In genomic region chr12:47616440-47616839, GRCh38 we compare ENCODE assay signal across 20 cellular contexts.
"Had no signal": no experiment of that assay in that cellular context is flagged by ENCODE, and none has a peak within 500 bp of the region (broad histone marks: within the 10 kb centered on the region; RNA-seq: fewer than 3 reads in every experiment).

No MANE protein-coding gene starts in this region.

- H3K4me1 Mint-ChIP-seq: central memory CD8-positive, alpha-beta T cell; endodermal cell; naive thymus-derived CD4-positive, alpha-beta T cell had no signal

- H3K9me3 Mint-ChIP-seq: central memory CD8-positive, alpha-beta T cell had no signal

- DNase-seq: activated CD4-positive, alpha-beta T cell treated with anti-CD3 and anti-CD28 coated beads, Interleukin-2, amount 50 U/mL, for 4 hours; activated CD4-positive, CD25-positive, alpha-beta regulatory T cell treated with anti-CD3 and anti-CD28 coated beads, Interleukin-2, amount 50 U/mL, for 72 hours; activated naive CD4-positive, alpha-beta T cell treated with Interleukin-2 at 50 U/mL for 16 hours; activated naive CD8-positive, alpha-beta T cell treated with anti-CD3 and anti-CD28 coated beads, Interleukin-2, amount 50 U/mL, for 24 hours; aorta; brain microvascular endothelial cell; colonic mucosa; endodermal cell; mesenchymal stem cell; mucosa of descending colon; naive thymus-derived CD4-positive, alpha-beta T cell; stimulated activated CD4-positive, alpha-beta T cell treated with anti-CD3 and anti-CD28 coated beads, Interleukin-4, amount 100 ng/mL, for 4 hours; stimulated activated naive B cell treated with anti-CD40 and anti-IgM and Interleukin-4, amounts not matched to agents 10 μg/mL and 1 μg/mL and 100 μg/mL, for 72 hours; T1000; transverse colon; uterus had no signal

- H3K27ac ChIP-seq: brain microvascular endothelial cell, colonic mucosa, parathyroid adenoma, transverse colon, uterus, VCaP had no signal

- H3K4me1 ChIP-seq: colonic mucosa, transverse colon, uterus had no signal

- H3K4me3 Mint-ChIP-seq: activated naive CD8-positive, alpha-beta T cell treated with anti-CD3 and anti-CD28 coated beads, Interleukin-2, amount 50 U/mL, for 24 hours; central memory CD8-positive, alpha-beta T cell; endodermal cell; naive thymus-derived CD4-positive, alpha-beta T cell; stimulated activated naive B cell treated with anti-CD40 and anti-IgM and Interleukin-4, amounts not matched to agents 10 μg/mL and 1 μg/mL and 100 μg/mL, for 72 hours had no signal

- H3K27me3 Mint-ChIP-seq: activated naive CD8-positive, alpha-beta T cell treated with anti-CD3 and anti-CD28 coated beads, Interleukin-2, amount 50 U/mL, for 24 hours; central memory CD8-positive, alpha-beta T cell; naive thymus-derived CD4-positive, alpha-beta T cell; stimulated activated naive B cell treated with anti-CD40 and anti-IgM and Interleukin-4, amounts not matched to agents 10 μg/mL and 1 μg/mL and 100 μg/mL, for 72 hours had no signal

- H3K9me3 ChIP-seq: colonic mucosa, transverse colon, uterus had no signal

- H3K36me3 ChIP-seq: brain microvascular endothelial cell, colonic mucosa, transverse colon, uterus had no signal

- H2AFZ ChIP-seq: parathyroid adenoma had no signal

- H3K4me3 ChIP-seq: colonic mucosa, mucosa of descending colon, transverse colon, uterus had no signal

- H3K27ac Mint-ChIP-seq: activated naive CD8-positive, alpha-beta T cell treated with anti-CD3 and anti-CD28 coated beads, Interleukin-2, amount 50 U/mL, for 24 hours; endodermal cell; stimulated activated naive B cell treated with anti-CD40 and anti-IgM and Interleukin-4, amounts not matched to agents 10 μg/mL and 1 μg/mL and 100 μg/mL, for 72 hours had no signal

- ATAC-seq: activated naive CD8-positive, alpha-beta T cell treated with anti-CD3 and anti-CD28 coated beads, Interleukin-2, amount 50 U/mL, for 24 hours; mucosa of descending colon; naive thymus-derived CD4-positive, alpha-beta T cell; sciatic nerve; stimulated activated naive B cell treated with anti-CD40 and anti-IgM and Interleukin-4, amounts not matched to agents 10 μg/mL and 1 μg/mL and 100 μg/mL, for 72 hours had no signal

- H3K27me3 ChIP-seq: brain microvascular endothelial cell, colonic mucosa, transverse colon, uterus had no signal

- H3K9ac ChIP-seq: parathyroid adenoma had no signal
